Comparison of ENCODE assay signal across 8 cellular contexts in the genomic region with DNA sequence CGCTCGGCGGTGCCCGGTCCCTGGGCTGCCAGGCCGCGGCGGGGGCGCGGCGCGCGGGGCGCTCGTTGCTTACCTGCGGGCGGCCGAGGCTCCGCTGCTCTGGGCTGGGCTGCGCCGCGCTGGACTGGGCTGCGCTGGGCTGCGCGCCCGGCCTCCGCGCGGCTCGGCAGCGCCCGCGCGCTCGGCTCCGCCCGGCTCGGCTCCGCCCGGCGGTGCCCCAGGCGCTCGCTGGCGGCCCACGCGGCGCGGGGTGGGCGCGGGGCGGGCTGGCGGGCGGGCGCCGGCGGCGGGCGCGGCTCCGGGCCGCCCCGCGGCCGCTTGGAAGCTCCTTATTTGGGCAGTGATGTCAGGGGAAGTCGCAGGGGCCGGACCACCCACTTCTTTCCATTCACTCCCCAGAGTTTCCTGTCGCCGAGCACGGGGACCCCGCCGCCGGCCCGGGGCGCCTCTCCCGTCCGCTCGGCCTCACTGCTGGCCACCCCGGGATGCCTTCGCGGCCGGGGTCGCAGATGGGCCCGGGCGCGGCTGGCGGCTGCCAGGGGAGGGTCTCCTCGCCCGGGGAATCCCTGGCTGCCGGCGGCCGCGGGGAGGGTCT.
DNase-seq lines count a peak whose midpoint lies in the region; ATAC-seq and TF ChIP-seq lines count a peak whose summit lies in the region.

No MANE protein-coding gene starts in this region.

- POLR2A ChIA-PET in CD8-positive, alpha-beta memory T cell (lab: Charles Lee) = no interaction called here

- CTCF ChIA-PET in CD8-positive, alpha-beta memory T cell (lab: Charles Lee) = interaction anchor here (1.6 kb wide), 1 partner anchor 142 kb away, joined by 3 read pairs; no protein-coding TSS in a partner anchor

- ATAC-seq in GM19455 (IDR thresholded peaks at IDR 0.05; ENCODE audit: unreplicated experiment) = peak; percentile 64
- no peak for ATAC-seq in HG03469 (IDR thresholded peaks at IDR 0.05; ENCODE audit: unreplicated experiment)

- DNase-seq in CD8-positive, alpha-beta memory T cell = peak; percentile 64 to 85 (median 70)
- DNase-seq in HT-29 (ENCODE audit: low spot score) (peak; percentile 21), T1000 (lab: John Stamatoyannopoulos, UW) (peak; percentile 36), astrocyte of the spinal cord (ENCODE audit: low read depth, low spot score) (peak; percentile 74)
- DNase-seq in stimulated activated CD4-positive, alpha-beta T cell treated with anti-CD3 and anti-CD28 coated beads, Interleukin-12 subunit alpha, Interleukin-12 subunit beta, amount 100 ng/mL, for 4 hours = peak; percentile 75

- H3K36me3 Mint-ChIP-seq in CD8-positive, alpha-beta memory T cell = peaks cover 0 to 4% (median 1%) of the 10 kb centered on the region in 3 donors

- H3K36me3 ChIP-seq in CD8-positive, alpha-beta memory T cell (ENCODE audit: insufficient read depth, low read length) = no peaks in the 10 kb centered on the region
- H3K36me3 ChIP-seq in iPS-20b (ENCODE audit: insufficient read depth, low read depth, low read length) = no peaks in the 10 kb centered on the region

- peak overlapping the region; percentile 58 for H3K27ac ChIP-seq in CD8-positive, alpha-beta memory T cell (ENCODE audit: low read depth, low read length)
- H3K27ac ChIP-seq in iPS-20b (ENCODE audit: low read length) = no peak overlapping the region

- in situ Hi-C loops in astrocyte of the spinal cord (cut with HindIII; ENCODE audit: low sequenced_read_pairs) = no loop called here

- H3K9me3 ChIP-seq in CD8-positive, alpha-beta memory T cell (ENCODE audit: low read length) = no peaks in the 10 kb centered on the region
- H3K9me3 ChIP-seq in iPS-20b (ENCODE audit: insufficient read depth, low read depth, low read length) = no peaks in the 10 kb centered on the region

- H3K9me3 Mint-ChIP-seq in CD8-positive, alpha-beta memory T cell = no peaks in the 10 kb centered on the region

- no peaks in the 10 kb centered on the region for H3K27me3 ChIP-seq in CD8-positive, alpha-beta memory T cell (ENCODE audit: insufficient read depth, low read length, poor library complexity, severe bottlenecking)
- H3K27me3 ChIP-seq in iPS-20b (ENCODE audit: insufficient read depth, low read length) = peaks cover 59% of the 10 kb centered on the region

- H3K9ac ChIP-seq in iPS-20b (ENCODE audit: low read depth, low read length) = no peak overlapping the region

- H3K4me1 Mint-ChIP-seq in CD8-positive, alpha-beta memory T cell = peaks cover 58 to 86% (median 73%) of the 10 kb centered on the region in 3 donors

- no peaks in the 10 kb centered on the region for H3K27me3 Mint-ChIP-seq in CD8-positive, alpha-beta memory T cell

- H3K27ac Mint-ChIP-seq in CD8-positive, alpha-beta memory T cell = peak overlapping the region in 3 of 8 donors; percentile 47 to 82 (median 76)

- peak overlapping the region in 6 of 7 donors; percentile 29 to 73 (median 60) for H3K4me3 Mint-ChIP-seq in CD8-positive, alpha-beta memory T cell

- TF ChIP-seq CTCF in astrocyte of the spinal cord (IDR thresholded peaks at IDR 0.05; ENCODE audit: low read depth, low read length) = no peak

- H3K4me1 ChIP-seq in CD8-positive, alpha-beta memory T cell (ENCODE audit: insufficient read depth, low read length) = peaks cover 34% of the 10 kb centered on the region
- 0 out of 2 replicates have a peak, but pooled peaks cover 3% of the 10 kb centered on the region for H3K4me1 ChIP-seq in iPS-20b (ENCODE audit: insufficient read depth, low read length)

- no peak overlapping the region for H3K4me3 ChIP-seq in CD8-positive, alpha-beta memory T cell (ENCODE audit: low read length)
- H3K4me3 ChIP-seq in astrocyte of the spinal cord (ENCODE audit: low read depth, low read length) (peak overlapping the region; percentile 59), iPS-20b (ENCODE audit: low read length) (peak overlapping the region; percentile 65; the same call in 1 of the 2 replicates)

Comparison
In these comparisons a context has a peak if more than half of its experiments do, and no peak if none do; other contexts are left out.
1. DNase-seq: peak in every context shown above with its lines; median percentile 75 in stimulated activated CD4-positive, alpha-beta T cell treated with anti-CD3 and anti-CD28 coated beads, Interleukin-12 subunit alpha, Interleukin-12 subunit beta, amount 100 ng/mL, for 4 hours; 74 in astrocyte of the spinal cord; 70 in CD8-positive, alpha-beta memory T cell; 36 in T1000; 21 in HT-29.